In genomic region chr7:112572669-112573301, GRCh38 we compare ENCODE assay signal across 13 cellular contexts.
DNase-seq lines count a peak whose midpoint lies in the region; ATAC-seq and TF ChIP-seq lines count a peak whose summit lies in the region.
"Had no signal": no experiment of that assay in that cellular context is flagged by ENCODE, and none has a peak within 500 bp of the region (broad histone marks: within the 10 kb centered on the region; RNA-seq: fewer than 3 reads in every experiment).

No MANE protein-coding gene starts in this region.

- H3K79me2 ChIP-seq in PC-3 (ENCODE audit: low read length) (no peaks in the 10 kb centered on the region), neural progenitor cell (ENCODE audit: low read depth) (no peaks in the 10 kb centered on the region)

- TF ChIP-seq CTCF in PC-3 (conservative IDR thresholded peaks at IDR 0.05; ENCODE audit: low read depth, low read length), result no peak
- TF ChIP-seq CTCF in liver (IDR thresholded peaks at IDR 0.05; ENCODE audit: low read depth, low read length, missing input control), result no peak
- TF ChIP-seq CTCF in neural progenitor cell (IDR thresholded peaks at IDR 0.05), result no peak

- no peak overlapping the region for H2AFZ ChIP-seq in PC-3 (ENCODE audit: low read length)
- H2AFZ ChIP-seq in neural progenitor cell (replicated peaks), result no peak overlapping the region

- H3K4me3 Mint-ChIP-seq in neural progenitor cell, result no peak overlapping the region
- H3K4me3 Mint-ChIP-seq: WTC11 had no signal

- H3K36me3 ChIP-seq in PC-3 (ENCODE audit: low read depth, low read length) (no peaks in the 10 kb centered on the region), liver (ENCODE audit: control insufficient read depth in 4 of 4, insufficient read depth in 3 of 4, low read depth in 1 of 4, low read length in 3 of 4) (no peaks in the 10 kb centered on the region), neural progenitor cell (no peaks in the 10 kb centered on the region)

- H3K27ac Mint-ChIP-seq in neural progenitor cell, result no peak overlapping the region
- H3K27ac Mint-ChIP-seq: IgD-negative memory B cell, progenitor cell of endocrine pancreas, WTC11 had no signal

- no peaks in the 10 kb centered on the region for H3K9me2 ChIP-seq in PC-3 (replicated peaks; ENCODE audit: low read length)

- no peaks in the 10 kb centered on the region for H3K9me3 ChIP-seq in PC-3 (ENCODE audit: low read length)
- no peaks in the 10 kb centered on the region for H3K9me3 ChIP-seq in liver (ENCODE audit: control insufficient read depth in 4 of 4, low read length in 3 of 4)
- H3K9me3 ChIP-seq in neural progenitor cell (ENCODE audit: low read depth), result no peaks in the 10 kb centered on the region

- no peaks in the 10 kb centered on the region for H3K27me3 Mint-ChIP-seq in neural progenitor cell (ENCODE audit: insufficient read depth, low read depth)
- H3K27me3 Mint-ChIP-seq: progenitor cell of endocrine pancreas had no signal

- peaks cover 13% of the 10 kb centered on the region; the same call in 1 of the 2 replicates for H3K27me3 ChIP-seq in PC-3 (ENCODE audit: low read length)
- no peaks in the 10 kb centered on the region for H3K27me3 ChIP-seq in liver (ENCODE audit: control insufficient read depth in 4 of 4, insufficient read depth in 4 of 4, low read length in 3 of 4)
- H3K27me3 ChIP-seq in neural progenitor cell, result no peaks in the 10 kb centered on the region

- no peak for TF ChIP-seq RAD21 in liver (IDR thresholded peaks at IDR 0.05)

- peaks cover 15% of the 10 kb centered on the region for H3K4me1 ChIP-seq in PC-3 (ENCODE audit: insufficient read depth, low read length)
- peaks cover 0 to 2% (median 0%) of the 10 kb centered on the region in 4 donors for H3K4me1 ChIP-seq in liver (ENCODE audit: control insufficient read depth in 4 of 4, insufficient read depth in 4 of 4, low read length in 3 of 4)
- H3K4me1 ChIP-seq in neural progenitor cell, result no peaks in the 10 kb centered on the region

- POLR2A ChIA-PET in PC-3 (lab: Charles Lee; ENCODE audit: unreplicated experiment), result no interaction called here

- no peaks in the 10 kb centered on the region for H3K36me3 Mint-ChIP-seq in neural progenitor cell
- H3K36me3 Mint-ChIP-seq: IgD-negative memory B cell, WTC11 had no signal

- H3K9ac ChIP-seq in PC-3 (ENCODE audit: low read length), result no peak overlapping the region
- H3K9ac ChIP-seq in liver (ENCODE audit: low read depth in 1 of 2, low read length in 2 of 2), result no peak overlapping the region
- H3K9ac ChIP-seq in neural progenitor cell, result no peak overlapping the region

- no TSS peak for BruUV-seq in PC-3 (replicated peaks; lab: Mats Ljungman, UMichigan)

- no peaks in the 10 kb centered on the region for H3K4me1 Mint-ChIP-seq in neural progenitor cell

- DNase-seq in COLO668 (lab: John Stamatoyannopoulos, UW; ENCODE audit: unreplicated experiment) (peak; percentile 45), LoVo (ENCODE audit: low spot score) (peak; percentile 87), PC-3 (peak; percentile 83), neural progenitor cell (ENCODE audit: low spot score) (no peak), SW480 (ENCODE audit: low spot score) (no peak)
- no peak for DNase-seq in activated CD4-positive, alpha-beta T cell treated with anti-CD3 and anti-CD28 coated beads for 4 hours
- DNase-seq: activated naive CD4-positive, alpha-beta T cell treated with anti-CD3 and anti-CD28 coated beads, Interleukin-2, amount 50 U/mL, for 16 hours; AML-193 had no signal

- H3K4me3 ChIP-seq in PC-3 (ENCODE audit: low read length), result no peak overlapping the region
- no peak overlapping the region for H3K4me3 ChIP-seq in liver (ENCODE audit: low read depth in 1 of 3, low read length in 3 of 3)
- no peak overlapping the region for H3K4me3 ChIP-seq in neural progenitor cell

- H3F3A ChIP-seq in PC-3 (ENCODE audit: low read length, unreplicated experiment), result no peaks in the 10 kb centered on the region
- H3F3A ChIP-seq in neural progenitor cell (ENCODE audit: low read depth), result no peaks in the 10 kb centered on the region

- no peaks in the 10 kb centered on the region for H3K9me3 Mint-ChIP-seq in neural progenitor cell

- peak; percentile 62 for ATAC-seq in PC-3
- no peak for ATAC-seq in GM21529 (IDR thresholded peaks at IDR 0.05; ENCODE audit: unreplicated experiment)

- peak overlapping the region; percentile 39 for H3K27ac ChIP-seq in PC-3 (ENCODE audit: low read length)
- H3K27ac ChIP-seq in liver (ENCODE audit: low read depth in 1 of 2, low read length in 2 of 2), result no peak overlapping the region
- no peak overlapping the region for H3K27ac ChIP-seq in neural progenitor cell

- CTCF ChIA-PET in PC-3 (lab: Charles Lee), result no interaction called here

- 27% methylated on average over 1 of the region's 1 CpG for WGBS in liver

- no peak overlapping the region for H3K4me2 ChIP-seq in PC-3 (ENCODE audit: low read length)
- no peak overlapping the region for H3K4me2 ChIP-seq in neural progenitor cell

- intact Hi-C loops in PC-3 (cut with micrococcal nuclease), result no loop called here

- H4K20me1 ChIP-seq in PC-3 (ENCODE audit: low read length) (no peaks in the 10 kb centered on the region), neural progenitor cell (ENCODE audit: low read depth) (no peaks in the 10 kb centered on the region)

TF ChIP-seq in liver, 16 proteins besides CTCF, POLR2A, EP300 and RAD21:
- TF ChIP-seq FOXA1 (IDR thresholded peaks at IDR 0.05) (no peak), EGR1 (IDR thresholded peaks at IDR 0.05; ENCODE audit: low read depth in 2 of 2) (no peak), HNF4A (conservative IDR thresholded peaks at IDR 0.05) (peak; percentile 63 to 67), FOXA2 (IDR thresholded peaks at IDR 0.05) (no peak), SP1 (IDR thresholded peaks at IDR 0.05) (no peak), ZBTB33 (IDR thresholded peaks at IDR 0.05) (no peak), HNF4G (IDR thresholded peaks at IDR 0.05) (no peak)

Comparison
In these comparisons a context has a peak if more than half of its experiments do, and no peak if none do; other contexts are left out.
1. DNase-seq: peak in COLO668 (single experiment), LoVo (single experiment) and PC-3 (single experiment); none in activated CD4-positive, alpha-beta T cell treated with anti-CD3 and anti-CD28 coated beads for 4 hours (0 of 2), neural progenitor cell (single experiment) and SW480 (single experiment).